In genomic region chr22:38953091-38953490, GRCh38 we compare ENCODE assay signal across 1 cellular context.
TF ChIP-seq lines count a peak whose summit lies in the region.

No MANE protein-coding gene starts in this region.

TF ChIP-seq in IMR-90, 13 proteins besides CTCF, POLR2A, EP300 and RAD21:
- TF ChIP-seq MXI1 (IDR thresholded peaks at IDR 0.05; ENCODE audit: borderline replicate concordance, low read depth, low read length) (no peak), RFX5 (IDR thresholded peaks at IDR 0.05; ENCODE audit: low read depth, low read length) (no peak), BHLHE40 (IDR thresholded peaks at IDR 0.05; ENCODE audit: low read depth, low read length) (no peak), MAZ (IDR thresholded peaks at IDR 0.05; ENCODE audit: borderline replicate concordance, low read depth, low read length) (no peak), RCOR1 (IDR thresholded peaks at IDR 0.05; ENCODE audit: insufficient replicate concordance, low read length) (no peak), SMC3 (IDR thresholded peaks at IDR 0.05; ENCODE audit: low read depth, low read length) (no peak)
- TF ChIP-seq, protein P1, sequence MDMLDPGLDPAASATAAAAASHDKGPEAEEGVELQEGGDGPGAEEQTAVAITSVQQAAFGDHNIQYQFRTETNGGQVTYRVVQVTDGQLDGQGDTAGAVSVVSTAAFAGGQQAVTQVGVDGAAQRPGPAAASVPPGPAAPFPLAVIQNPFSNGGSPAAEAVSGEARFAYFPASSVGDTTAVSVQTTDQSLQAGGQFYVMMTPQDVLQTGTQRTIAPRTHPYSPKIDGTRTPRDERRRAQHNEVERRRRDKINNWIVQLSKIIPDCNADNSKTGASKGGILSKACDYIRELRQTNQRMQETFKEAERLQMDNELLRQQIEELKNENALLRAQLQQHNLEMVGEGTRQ (IDR thresholded peaks at IDR 0.05; ENCODE audit: low read depth, low read length) = no peak
